ENCODE assay signal across 1 cellular context in the genomic region with DNA sequence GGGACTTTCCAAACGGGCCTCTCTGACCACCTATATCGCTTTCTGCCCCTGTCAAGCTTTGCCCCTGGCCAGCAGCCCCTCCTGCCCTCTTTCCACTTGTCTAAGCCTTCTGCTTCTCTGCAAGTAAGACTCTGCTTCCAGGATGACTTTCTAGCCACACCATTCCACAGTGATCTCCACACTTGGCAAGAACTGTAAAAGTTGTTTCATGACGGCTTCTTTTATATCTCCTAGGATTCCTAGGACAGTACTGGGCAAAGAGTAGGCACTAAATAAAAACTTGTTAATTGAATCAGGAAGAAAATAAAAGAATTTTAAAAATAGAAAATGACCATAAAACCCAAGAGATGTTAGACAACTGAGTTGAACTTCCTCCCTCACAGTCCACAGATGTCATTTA.
TF ChIP-seq lines count a peak whose summit lies in the region.

No MANE protein-coding gene starts in this region.

TF ChIP-seq in IMR-90, 13 proteins besides CTCF, POLR2A, EP300 and RAD21:
- TF ChIP-seq MAZ (IDR thresholded peaks at IDR 0.05; ENCODE audit: borderline replicate concordance, low read depth, low read length) (no peak), MAFK (IDR thresholded peaks at IDR 0.05; ENCODE audit: low read depth, low read length) (no peak), NFE2L2 (IDR thresholded peaks at IDR 0.05; ENCODE audit: low read depth, low read length) (no peak), SMC3 (IDR thresholded peaks at IDR 0.05; ENCODE audit: low read depth, low read length) (no peak), CHD1 (IDR thresholded peaks at IDR 0.05; ENCODE audit: low read depth, low read length) (no peak), FOS (IDR thresholded peaks at IDR 0.05; ENCODE audit: low read depth, low read length) (no peak)
TF ChIP-seq in IMR-90: peak in this region for 0.
